1 cellular context compared by ENCODE assay signal in genomic region chr12:46390881-46391280, GRCh38.
TF ChIP-seq lines count a peak whose summit lies in the region.

No MANE protein-coding gene starts in this region.

TF ChIP-seq in H1, 55 proteins besides CTCF, POLR2A, EP300 and RAD21 (continued from another document):
- TF ChIP-seq, protein P1, sequence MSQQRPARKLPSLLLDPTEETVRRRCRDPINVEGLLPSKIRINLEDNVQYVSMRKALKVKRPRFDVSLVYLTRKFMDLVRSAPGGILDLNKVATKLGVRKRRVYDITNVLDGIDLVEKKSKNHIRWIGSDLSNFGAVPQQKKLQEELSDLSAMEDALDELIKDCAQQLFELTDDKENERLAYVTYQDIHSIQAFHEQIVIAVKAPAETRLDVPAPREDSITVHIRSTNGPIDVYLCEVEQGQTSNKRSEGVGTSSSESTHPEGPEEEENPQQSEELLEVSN (IDR thresholded peaks at IDR 0.05) = no peak
- TF ChIP-seq TEAD4 (IDR thresholded peaks at IDR 0.05; ENCODE audit: low read depth, low read length) = no peak
- no peak for TF ChIP-seq RNF2 (IDR thresholded peaks at IDR 0.05; ENCODE audit: borderline replicate concordance, low read depth, low read length, missing control alignments, poor library complexity, severe bottlenecking)
- TF ChIP-seq NRF1 (IDR thresholded peaks at IDR 0.05; ENCODE audit: low read depth, low read length) = no peak
